ENCODE assay signal across 11 cellular contexts in genomic region chr14:94376108-94376975, GRCh38.
"Had no signal": no experiment of that assay in that cellular context is flagged by ENCODE, and none has a peak within 500 bp of the region (broad histone marks: within the 10 kb centered on the region; RNA-seq: fewer than 3 reads in every experiment).

No MANE protein-coding gene starts in this region.

- H3K36me3 Mint-ChIP-seq: activated naive CD8-positive, alpha-beta T cell; type B pancreatic cell had no signal

- H3K4me3 Mint-ChIP-seq: activated naive CD8-positive, alpha-beta T cell; type B pancreatic cell had no signal

- H3K27ac Mint-ChIP-seq: activated naive CD8-positive, alpha-beta T cell; activated T-helper 2 cell treated with anti-CD3 and anti-CD28 coated beads, Interferon-gamma antibody, Interleukin-2, Interleukin-4, amounts not matched to agents 10 μg/mL and 5 μg/mL and 100 μg/mL, durations not matched to agents 14 hours and 24 hours and 36 hours; type B pancreatic cell had no signal

- H3K9me3 Mint-ChIP-seq: activated T-helper 2 cell treated with anti-CD3 and anti-CD28 coated beads, Interferon-gamma antibody, Interleukin-2, Interleukin-4, amounts not matched to agents 10 μg/mL and 5 μg/mL and 100 μg/mL, durations not matched to agents 14 hours and 24 hours and 36 hours; type B pancreatic cell had no signal

- DNase-seq: activated CD4-positive, alpha-beta T cell treated with anti-CD3 and anti-CD28 coated beads, Interleukin-2, amount 50 U/mL, for 4 hours; cerebellar nuclear complex; dermis blood vessel endothelial cell; midbrain; nucleus accumbens; stimulated activated CD4-positive, alpha-beta T cell treated with anti-CD3 and anti-CD28 coated beads, Interleukin-12 subunit alpha, Interleukin-12 subunit beta, amount 100 ng/mL, for 4 hours; stimulated activated naive CD8-positive, alpha-beta T cell treated with anti-CD3 and anti-CD28 coated beads, Interleukin-15, Interleukin-2, amounts not matched to agents 100 U/mL and 50 U/mL, for 24 hours; T-helper 2 cell had no signal

- H3K27me3 Mint-ChIP-seq: type B pancreatic cell had no signal
